Comparison of ENCODE assay signal across 30 cellular contexts in the genomic region with DNA sequence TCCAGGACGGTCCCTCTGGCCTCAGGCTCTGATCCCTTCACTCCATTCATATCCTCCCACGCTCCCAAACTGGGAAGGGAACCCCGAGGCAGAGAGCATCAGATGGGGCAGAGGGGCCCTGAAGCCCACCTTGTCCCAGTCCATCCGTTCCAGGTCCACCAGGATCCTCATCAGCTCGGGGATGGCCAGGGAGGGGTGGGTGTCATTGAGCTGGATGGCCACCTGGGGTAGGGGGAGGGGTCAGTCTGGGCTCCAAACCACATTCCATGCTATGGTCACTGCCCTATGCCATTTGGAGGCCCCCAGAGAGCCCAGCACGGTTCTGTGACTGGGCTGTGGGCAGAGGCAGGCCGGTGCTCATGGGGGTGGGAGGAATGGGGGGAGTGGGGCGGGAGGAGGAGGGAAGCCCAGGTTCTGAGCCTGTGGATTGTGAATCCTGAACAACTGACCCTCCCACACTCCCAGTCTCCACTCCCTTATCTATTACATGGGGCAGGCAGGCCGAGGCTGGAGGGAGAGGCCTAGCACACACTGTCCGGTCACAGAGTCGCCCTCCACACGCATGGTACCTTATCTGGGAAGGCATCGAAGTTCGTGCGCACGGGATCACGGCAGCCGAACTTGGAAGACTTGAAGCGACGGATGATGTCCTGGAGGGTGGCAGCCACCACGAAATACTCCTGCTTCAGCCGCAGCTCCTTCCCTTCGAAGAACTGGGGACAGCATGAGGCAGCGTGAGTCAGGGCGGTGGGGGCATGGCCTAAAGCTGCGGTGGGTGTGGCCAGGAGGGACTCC. TPM values are rescaled to one million over a fixed set of nuclear protein-coding genes. Genes with fewer than 3 reads are reported as not detected.
A peak's percentile ranks its signal among the peaks of the same experiment; 100 is the strongest.
DNase-seq lines count a peak whose midpoint lies in the region; ATAC-seq, FAIRE-seq and TF ChIP-seq lines count a peak whose summit lies in the region.
"Had no signal": no experiment of that assay in that cellular context is flagged by ENCODE, and none has a peak within 500 bp of the region (broad histone marks: within the 10 kb centered on the region; RNA-seq: fewer than 3 reads in every experiment).

No MANE protein-coding gene starts in this region.

- H3K18ac ChIP-seq in H1 (ENCODE audit: extremely low read depth, low read length) (peak overlapping the region; percentile 43; the same call in 1 of the 2 replicates), neuronal stem cell (ENCODE audit: low read length) (peak overlapping the region; percentile 67)

- ATAC-seq in Right ventricle myocardium inferior = no peak
- ATAC-seq in heart right ventricle = no peak
- no peak for ATAC-seq in upper lobe of right lung
- ATAC-seq in HG03460 (IDR thresholded peaks at IDR 0.05; ENCODE audit: unreplicated experiment) = no peak
- ATAC-seq: activated CD4-positive, CD25-positive, alpha-beta regulatory T cell treated with anti-CD3 and anti-CD28 coated beads, Interleukin-2, amount 50 U/mL, for 24 hours; activated T-helper 17 cell treated with anti-CD3 and anti-CD28 coated beads, Interleukin-2, amount 50 U/mL, for 72 hours; mucosa of descending colon; natural killer cell had no signal

- no peak overlapping the region for H2AFZ ChIP-seq in H1 (ENCODE audit: low read length)
- H2AFZ ChIP-seq in neuronal stem cell (ENCODE audit: low read length) = no peak overlapping the region

- no peak overlapping the region; the same call in 1 of the 2 replicates for H4K8ac ChIP-seq in H1 (ENCODE audit: extremely low read depth, insufficient read depth, low read length)
- H4K8ac ChIP-seq in neuronal stem cell (ENCODE audit: low read depth, low read length) = peak overlapping the region; percentile 45

- FAIRE-seq in H1 (lab: Jason Lieb, UNC) = no peak
- FAIRE-seq: A204.1, islet of Langerhans had no signal

- H2BK15ac ChIP-seq in H1 (ENCODE audit: low read length) (peak overlapping the region; percentile 72; the same call in 1 of the 2 replicates), neuronal stem cell (ENCODE audit: low read length) (peak overlapping the region; percentile 85)

- no peaks in the 10 kb centered on the region for H3K23me2 ChIP-seq in H1 (ENCODE audit: low read depth, low read length)

- H3K4me3 ChIP-seq in heart right ventricle (no peak overlapping the region), H1 (ENCODE audit: extremely low read depth in 1 of 4, insufficient read depth in 2 of 4, low read depth in 3 of 4, low read length in 4 of 4) (no peak overlapping the region), neuronal stem cell (ENCODE audit: low read length in 2 of 2) (no peak overlapping the region), upper lobe of right lung (no peak overlapping the region)
- H3K4me3 ChIP-seq: breast epithelium, lower lobe of right lung, mucosa of descending colon, skin epidermis, uterus had no signal

- H3K4me1 ChIP-seq in heart right ventricle (peaks cover 0 to 25% (median 5%) of the 10 kb centered on the region in 9 donors), H1 (replicated peaks in 1 of 4; ENCODE audit: control insufficient read depth in 3 of 4, insufficient read depth in 4 of 4, low read length in 3 of 4) (peaks cover 0 to 15% (median 7%) of the 10 kb centered on the region in 4 experiments; a peak in 6 of 7 replicates), neuronal stem cell (ENCODE audit: control insufficient read depth in 2 of 2, insufficient read depth in 1 of 2, low read depth in 1 of 2, low read length in 2 of 2) (peaks cover 5 to 22% of the 10 kb centered on the region in 2 donors), upper lobe of right lung (no peaks in the 10 kb centered on the region)
- H3K4me1 ChIP-seq: breast epithelium, uterus had no signal

- H3K79me2 ChIP-seq in H1 (ENCODE audit: control insufficient read depth in 1 of 2, insufficient read depth in 2 of 2, low read length in 2 of 2) = no peaks in the 10 kb centered on the region

- H2BK5ac ChIP-seq in H1 (ENCODE audit: low read depth, low read length) (0 out of 2 replicates have a peak overlapping the region, but pooled peaks have one; percentile 49), neuronal stem cell (ENCODE audit: low read length) (no peak overlapping the region)

- H3K4ac ChIP-seq in H1 (replicated peaks; ENCODE audit: insufficient read length, low read depth, low read length) (no peak overlapping the region), neuronal stem cell (ENCODE audit: low read length) (no peak overlapping the region)

- CTCF ChIA-PET in H1 (lab: Charles Lee; ENCODE audit: partially characterized antibody) = interaction anchor here (0.5 to 23.7 kb wide), 5 partner anchors 9 to 502 kb away, joined by 3 to 376 read pairs (median 3); partner anchors contain the start of genes PYGM, RASGRP2 and SF1

- H4K5ac ChIP-seq in H1 (ENCODE audit: insufficient read length, low read depth, low read length) = no peak overlapping the region

- H3K9me3 ChIP-seq in heart right ventricle (no peaks in the 10 kb centered on the region), H1 (ENCODE audit: insufficient read depth in 2 of 2, low read depth in 1 of 2, low read length in 1 of 2) (no peaks in the 10 kb centered on the region), neuronal stem cell (replicated peaks in 1 of 2; ENCODE audit: control insufficient read depth in 2 of 2, insufficient read depth in 1 of 2, low read depth in 1 of 2, low read length in 2 of 2) (no peaks in the 10 kb centered on the region), upper lobe of right lung (no peaks in the 10 kb centered on the region)
- H3K9me3 ChIP-seq: breast epithelium, lower lobe of right lung, mucosa of descending colon, uterus had no signal

- no peak overlapping the region; the same call in 1 of the 2 replicates for H2BK20ac ChIP-seq in H1 (ENCODE audit: low read length)

- H2AK5ac ChIP-seq in H1 (ENCODE audit: low read depth, low read length) = no peak overlapping the region
- peak overlapping the region; percentile 90 for H2AK5ac ChIP-seq in neuronal stem cell (ENCODE audit: low read depth, low read length)

- no peak for TF ChIP-seq POLR2A in H1 (IDR thresholded peaks at IDR 0.05; ENCODE audit: control extremely low read depth in 1 of 2, low read depth in 2 of 2, low read length in 2 of 2)

- no peaks in the 10 kb centered on the region for H3K79me1 ChIP-seq in H1 (ENCODE audit: low read depth, low read length)
- peaks cover 4% of the 10 kb centered on the region for H3K79me1 ChIP-seq in neuronal stem cell (ENCODE audit: low read depth, low read length)

- POLR2A ChIA-PET in H1 (lab: Charles Lee; ENCODE audit: partially characterized antibody) = interaction anchor here (29.2 to 42.9 kb wide), 2 partner anchors 5 to 11 kb away, joined by 1087 read pairs; partner anchors contain the start of genes PYGM, RASGRP2 and SF1

- intact Hi-C loops in Right ventricle myocardium inferior (cut with DNase I) (no loop called here), heart right ventricle (cut with DNase I) (no loop called here), upper lobe of right lung (cut with DNase I) (no loop called here)

- 83 to 84% methylated on average over 26 of the region's 26 CpGs for WGBS in heart right ventricle, 2 donors
- WGBS in H1 (ENCODE audit: extremely low coverage in 1 of 2, insufficient coverage in 1 of 2, insufficient read length in 1 of 2, insufficient replicate concordance in 2 of 2, low coverage in 1 of 2, low lambda C conversion rate in 2 of 2, missing lambda C conversion rate in 1 of 2), 2 experiments = 89% methylated on average over 25 of the region's 26 CpGs; no CpG with 5 or more reads in 1 of the 2 experiments
- no CpG with 5 or more reads among the region's 26 CpGs for WGBS in neuronal stem cell (ENCODE audit: extremely low coverage in 2 of 2, insufficient read length in 2 of 2, insufficient replicate concordance in 1 of 2), 2 donors

- DNase-seq in Right ventricle myocardium inferior (ENCODE audit: missing footprints) (peak; percentile 60), heart right ventricle (no peak), H1 (ENCODE audit: low read depth in 1 of 2, low spot score in 2 of 2) (no peak), neuronal stem cell (ENCODE audit: low spot score) (no peak), upper lobe of right lung (peak; percentile 55), COLO668 (lab: John Stamatoyannopoulos, UW; ENCODE audit: unreplicated experiment) (no peak), C1 segment of cervical spinal cord (lab: John Stamatoyannopoulos, UW) (no peak)
- DNase-seq: activated CD4-positive, alpha-beta memory T cell treated with anti-CD3 and anti-CD28 coated beads, Interleukin-2, amount 10 ng/mL, durations not matched to agents 7 days and 5 days; activated CD8-positive, alpha-beta memory T cell treated with anti-CD3 and anti-CD28 coated beads, Interleukin-2, amount 50 U/mL, for 4 hours; activated naive CD4-positive, alpha-beta T cell treated with anti-CD3 and anti-CD28 coated beads, Interleukin-2, amount 50 U/mL, for 16 hours; AML-193; lower lobe of right lung; natural killer cell; NCI-H187; NCI-H2171 treated with DMSO at 0.1 percent for 48 hours; NCI-H510A; occipital lobe; stimulated activated naive CD4-positive, alpha-beta T cell treated with Interleukin-2 at 50 U/mL for 16 hours; T-helper 2 cell; uterus had no signal

- H3K27me3 ChIP-seq in heart right ventricle (no peaks in the 10 kb centered on the region), H1 (replicated peaks in 1 of 4; ENCODE audit: control insufficient read depth in 3 of 4, extremely low read depth in 1 of 4, insufficient read depth in 3 of 4, low read length in 3 of 4) (no peaks in the 10 kb centered on the region), neuronal stem cell (ENCODE audit: control insufficient read depth in 3 of 3, insufficient read depth in 3 of 3, low read depth in 1 of 3, low read length in 3 of 3) (no peaks in the 10 kb centered on the region), upper lobe of right lung (no peaks in the 10 kb centered on the region)
- H3K27me3 ChIP-seq: breast epithelium, uterus had no signal

- H3K56ac ChIP-seq in H1 (replicated peaks; ENCODE audit: insufficient read length, low read depth, low read length) = no peak overlapping the region

- no peak overlapping the region for H2BK120ac ChIP-seq in H1 (replicated peaks; ENCODE audit: low read depth, low read length)
- peak overlapping the region; percentile 87 for H2BK120ac ChIP-seq in neuronal stem cell (ENCODE audit: low read depth, low read length)

- TF ChIP-seq CTCF in heart right ventricle (IDR thresholded peaks at IDR 0.05) (no peak), H1 (IDR thresholded peaks at IDR 0.05; ENCODE audit: control extremely low read depth in 1 of 3, insufficient read depth in 1 of 3, low read depth in 1 of 3, low read length in 3 of 3) (no peak), upper lobe of right lung (IDR thresholded peaks at IDR 0.05) (no peak)

- H3K36me3 ChIP-seq in heart right ventricle = peaks cover 0 to 44% (median 10%) of the 10 kb centered on the region in 9 donors
- H3K36me3 ChIP-seq in H1 (ENCODE audit: control insufficient read depth in 2 of 4, insufficient read depth in 4 of 4, low read length in 3 of 4) = no peaks in the 10 kb centered on the region; a peak in 1 of 8 replicates
- no peaks in the 10 kb centered on the region for H3K36me3 ChIP-seq in neuronal stem cell (replicated peaks in 1 of 2; ENCODE audit: control insufficient read depth in 2 of 2, insufficient read depth in 2 of 2, low read length in 2 of 2)
- H3K36me3 ChIP-seq in upper lobe of right lung = no peaks in the 10 kb centered on the region
- H3K36me3 ChIP-seq: breast epithelium, lower lobe of right lung, uterus had no signal

- H3K4me2 ChIP-seq in H1 (ENCODE audit: insufficient read depth in 1 of 2, low read depth in 2 of 2, low read length in 2 of 2) (no peak overlapping the region), neuronal stem cell (ENCODE audit: insufficient read depth, low read length, poor library complexity, severe bottlenecking) (no peak overlapping the region)

- TF ChIP-seq RAD21 in H1 (IDR thresholded peaks at IDR 0.05 in 1 of 2, conservative IDR thresholded peaks at IDR 0.05 in 1 of 2; ENCODE audit: low read depth in 2 of 2, low read length in 2 of 2) = no peak

- no peak overlapping the region for H3K14ac ChIP-seq in H1 (ENCODE audit: insufficient read length)
- peak overlapping the region; percentile 21 for H3K14ac ChIP-seq in neuronal stem cell (ENCODE audit: low read length)

- no peak overlapping the region for H3K27ac ChIP-seq in heart right ventricle
- no peak overlapping the region for H3K27ac ChIP-seq in H1 (ENCODE audit: low read depth, low read length)
- H3K27ac ChIP-seq in neuronal stem cell (replicated peaks; ENCODE audit: low read length) = no peak overlapping the region
- no peak overlapping the region for H3K27ac ChIP-seq in upper lobe of right lung
- H3K27ac ChIP-seq: breast epithelium, lower lobe of right lung, skin epidermis, uterus had no signal

- peak overlapping the region; percentile 44; the same call in 1 of the 2 replicates for H2BK12ac ChIP-seq in H1 (ENCODE audit: low read depth, low read length)
- peak overlapping the region; percentile 90 for H2BK12ac ChIP-seq in neuronal stem cell (ENCODE audit: low read length)

- H4K91ac ChIP-seq in H1 (replicated peaks; ENCODE audit: insufficient read length, low read length) = peak overlapping the region; percentile 80
- no peak overlapping the region for H4K91ac ChIP-seq in neuronal stem cell (ENCODE audit: low read depth, low read length, poor library complexity)

- H3K23ac ChIP-seq in H1 (ENCODE audit: insufficient read length) = no peak overlapping the region
- peak overlapping the region; percentile 65 for H3K23ac ChIP-seq in neuronal stem cell (ENCODE audit: low read depth, low read length, poor library complexity)

- H3K9ac ChIP-seq in H1 (replicated peaks in 1 of 4; ENCODE audit: extremely low read depth in 1 of 4, low read depth in 3 of 4, low read length in 3 of 4) (no peak overlapping the region), neuronal stem cell (ENCODE audit: low read depth, low read length, poor library complexity) (peak overlapping the region; percentile 13)

- no peaks in the 10 kb centered on the region for H4K20me1 ChIP-seq in H1 (replicated peaks in 1 of 2; ENCODE audit: control insufficient read depth in 1 of 2, insufficient read depth in 2 of 2, low read length in 2 of 2)

- no peak for TF ChIP-seq EP300 in H1 (IDR thresholded peaks at IDR 0.05; ENCODE audit: borderline replicate concordance in 1 of 2, low read depth in 2 of 2, low read length in 2 of 2)

RNA-seq across cellular contexts. Expression of gene PYGM, which starts 5.5 kb away (rescaled TPM):
- total RNA-seq in Right ventricle myocardium inferior (179 TPM), heart right ventricle (100 to 1,000 TPM in 8 of 10 donors, 10 to 100 TPM in 2; 76.8 to 249 (median 132) TPM), upper lobe of right lung (2.0 TPM)
- polyA plus RNA-seq in heart right ventricle (10 to 100 TPM; 11.3 to 90.1 TPM), H1 (2011; rRNA removed) (10.0 and 15.2 TPM in 2 replicates)
- total RNA-seq in H1 (2021; fragmentation: NEBNext Ultra II Directional; extraction: Animal tissue kit (Norgen Biotek cat#: 25700)) = 9.6 and 9.7 TPM in 2 replicates
- 10.4 TPM for polyA plus RNA-seq in H1 (2011; cell fraction: cytosol; rRNA removed)
- 20.9 TPM for polyA plus RNA-seq in H1 (2011; cell fraction: nucleus; rRNA removed)
- polyA plus RNA-seq in H1 (2012, experiment 1 of 2) = 9.2 to 15.4 TPM (median 13.0 TPM) in 4 replicates
- polyA plus RNA-seq in H1 (2012, experiment 2 of 2) = 11.5 TPM
- polyA plus RNA-seq in H1 (2013, experiment 1 of 2) = 6.9 TPM
- polyA plus RNA-seq in H1 (2013, experiment 2 of 2) = 6.3 TPM
- polyA minus RNA-seq in H1 (2011; rRNA and poly(A)+ RNA removed) = 13.2 and 16.4 TPM in 2 replicates
- polyA minus RNA-seq in H1 (2011; cell fraction: cytosol; rRNA and poly(A)+ RNA removed) = 12.3 TPM
- polyA minus RNA-seq in H1 (2011; cell fraction: nucleus; rRNA and poly(A)+ RNA removed) = 5.4 TPM
- 1.3 TPM for polyA plus RNA-seq in neuronal stem cell (2013, experiment 1 of 2)
- polyA plus RNA-seq in neuronal stem cell (2013, experiment 2 of 2) = 1.3 TPM

RNA-seq across cellular contexts. Expression of gene RASGRP2, which starts 10.4 kb away (rescaled TPM):
- total RNA-seq in Right ventricle myocardium inferior = 46.8 TPM
- 10 to 100 TPM; 18.9 to 49.8 (median 25.4) TPM for total RNA-seq in heart right ventricle
- polyA plus RNA-seq in heart right ventricle = 100 to 1,000 TPM in 1 of 2 donors, 10 to 100 TPM in 1; 31.3 to 128 TPM
- total RNA-seq in H1 (2021; fragmentation: NEBNext Ultra II Directional; extraction: Animal tissue kit (Norgen Biotek cat#: 25700)) = 37.9 and 40.6 TPM in 2 replicates
- polyA plus RNA-seq in H1 (2011; rRNA removed) = 45.7 and 50.4 TPM in 2 replicates
- 41.1 TPM for polyA plus RNA-seq in H1 (2011; cell fraction: cytosol; rRNA removed)
- polyA plus RNA-seq in H1 (2011; cell fraction: nucleus; rRNA removed) = 127 TPM
- 30.1 to 58.0 TPM (median 54.6 TPM) in 4 replicates for polyA plus RNA-seq in H1 (2012, experiment 1 of 2)
- 31.1 TPM for polyA plus RNA-seq in H1 (2012, experiment 2 of 2)
- polyA plus RNA-seq in H1 (2013, experiment 1 of 2) = 33.0 TPM
- 34.6 TPM for polyA plus RNA-seq in H1 (2013, experiment 2 of 2)
- 14.8 and 18.9 TPM in 2 replicates for polyA minus RNA-seq in H1 (2011; rRNA and poly(A)+ RNA removed)
- 12.3 TPM for polyA minus RNA-seq in H1 (2011; cell fraction: cytosol; rRNA and poly(A)+ RNA removed)
- 24.8 TPM for polyA minus RNA-seq in H1 (2011; cell fraction: nucleus; rRNA and poly(A)+ RNA removed)
- 1.3 TPM for polyA plus RNA-seq in neuronal stem cell (2013, experiment 1 of 2)
- polyA plus RNA-seq in neuronal stem cell (2013, experiment 2 of 2) = 1.4 TPM
- total RNA-seq in upper lobe of right lung = 27.6 TPM
- total RNA-seq: HT1080 had no signal

RNA-seq across cellular contexts. Expression of gene SF1, which starts 24.0 kb away (rescaled TPM):
- 172 TPM for total RNA-seq in Right ventricle myocardium inferior
- 100 to 1,000 TPM; 149 to 201 (median 165) TPM for total RNA-seq in heart right ventricle
- polyA plus RNA-seq in heart right ventricle = 10 to 100 TPM; 45.6 to 91.1 TPM
- total RNA-seq in H1 (2021; fragmentation: NEBNext Ultra II Directional; extraction: Animal tissue kit (Norgen Biotek cat#: 25700)) = 353 and 365 TPM in 2 replicates
- 72.7 and 110 TPM in 2 replicates for polyA plus RNA-seq in H1 (2011; rRNA removed)
- 70.0 TPM for polyA plus RNA-seq in H1 (2011; cell fraction: cytosol; rRNA removed)
- polyA plus RNA-seq in H1 (2011; cell fraction: nucleus; rRNA removed) = 197 TPM
- polyA plus RNA-seq in H1 (2012, experiment 1 of 2) = 259 to 328 TPM (median 273 TPM) in 4 replicates
- 150 TPM for polyA plus RNA-seq in H1 (2012, experiment 2 of 2)
- 194 TPM for polyA plus RNA-seq in H1 (2013, experiment 1 of 2)
- polyA plus RNA-seq in H1 (2013, experiment 2 of 2) = 181 TPM
- 75.9 and 88.7 TPM in 2 replicates for polyA minus RNA-seq in H1 (2011; rRNA and poly(A)+ RNA removed)
- polyA minus RNA-seq in H1 (2011; cell fraction: cytosol; rRNA and poly(A)+ RNA removed) = 107 TPM
- polyA minus RNA-seq in H1 (2011; cell fraction: nucleus; rRNA and poly(A)+ RNA removed) = 210 TPM
- polyA plus RNA-seq in neuronal stem cell (2013, experiment 1 of 2) = 214 TPM
- polyA plus RNA-seq in neuronal stem cell (2013, experiment 2 of 2) = 215 TPM
- 294 TPM for total RNA-seq in upper lobe of right lung

RNA-seq across cellular contexts. Expression of gene NRXN2, which starts 31.3 kb away (rescaled TPM):
- total RNA-seq in Right ventricle myocardium inferior (1.9 TPM), heart right ventricle (1 to 10 TPM in 6 of 10 donors, under 1 TPM in 4; 0.81 to 5.5 (median 1.4) TPM), upper lobe of right lung (0.72 TPM)
- polyA plus RNA-seq in heart right ventricle (1 to 10 TPM in 1 of 2 donors, under 1 TPM in 1; 0.45 to 1.8 TPM), H1 (2011; rRNA removed) (1.3 and 5.7 TPM in 2 replicates)
- total RNA-seq in H1 (2021; fragmentation: NEBNext Ultra II Directional; extraction: Animal tissue kit (Norgen Biotek cat#: 25700)) = 11.4 and 11.5 TPM in 2 replicates
- polyA plus RNA-seq in H1 (2011; cell fraction: cytosol; rRNA removed) = 2.4 TPM
- polyA plus RNA-seq in H1 (2011; cell fraction: nucleus; rRNA removed) = 7.0 TPM
- 6.8 to 12.4 TPM (median 9.6 TPM) in 4 replicates for polyA plus RNA-seq in H1 (2012, experiment 1 of 2)
- 4.9 TPM for polyA plus RNA-seq in H1 (2012, experiment 2 of 2)
- polyA plus RNA-seq in H1 (2013, experiment 1 of 2) = 11.2 TPM
- 12.9 TPM for polyA plus RNA-seq in H1 (2013, experiment 2 of 2)
- polyA minus RNA-seq in H1 (2011; rRNA and poly(A)+ RNA removed) = 10.7 and 12.0 TPM in 2 replicates
- 8.7 TPM for polyA minus RNA-seq in H1 (2011; cell fraction: cytosol; rRNA and poly(A)+ RNA removed)
- polyA minus RNA-seq in H1 (2011; cell fraction: nucleus; rRNA and poly(A)+ RNA removed) = 10.3 TPM
- 33.3 TPM for polyA plus RNA-seq in neuronal stem cell (2013, experiment 1 of 2)
- polyA plus RNA-seq in neuronal stem cell (2013, experiment 2 of 2) = 33.6 TPM
- polyA plus RNA-seq: CD4-positive, alpha-beta memory T cell had no signal

RNA-seq across cellular contexts. Expression of gene MAP4K2, which starts 48.7 kb away (rescaled TPM):
- 11.3 TPM for total RNA-seq in Right ventricle myocardium inferior
- 10 to 100 TPM in 2 of 10 donors, 1 to 10 TPM in 8; 4.6 to 11.3 (median 8.1) TPM for total RNA-seq in heart right ventricle
- 10 to 100 TPM in 1 of 2 donors, 1 to 10 TPM in 1; 7.8 to 19.9 TPM for polyA plus RNA-seq in heart right ventricle
- 20.7 and 24.0 TPM in 2 replicates for total RNA-seq in H1 (2021; fragmentation: NEBNext Ultra II Directional; extraction: Animal tissue kit (Norgen Biotek cat#: 25700))
- 20.1 and 25.3 TPM in 2 replicates for polyA plus RNA-seq in H1 (2011; rRNA removed)
- 22.2 TPM for polyA plus RNA-seq in H1 (2011; cell fraction: cytosol; rRNA removed)
- 54.2 TPM for polyA plus RNA-seq in H1 (2011; cell fraction: nucleus; rRNA removed)
- 14.0 to 19.1 TPM (median 15.9 TPM) in 4 replicates for polyA plus RNA-seq in H1 (2012, experiment 1 of 2)
- 12.9 TPM for polyA plus RNA-seq in H1 (2012, experiment 2 of 2)
- 11.2 TPM for polyA plus RNA-seq in H1 (2013, experiment 1 of 2)
- 12.0 TPM for polyA plus RNA-seq in H1 (2013, experiment 2 of 2)
- 18.5 and 20.3 TPM in 2 replicates for polyA minus RNA-seq in H1 (2011; rRNA and poly(A)+ RNA removed)
- 11.0 TPM for polyA minus RNA-seq in H1 (2011; cell fraction: cytosol; rRNA and poly(A)+ RNA removed)
- polyA minus RNA-seq in H1 (2011; cell fraction: nucleus; rRNA and poly(A)+ RNA removed) = 11.6 TPM
- 11.1 TPM for polyA plus RNA-seq in neuronal stem cell (2013, experiment 1 of 2)
- polyA plus RNA-seq in neuronal stem cell (2013, experiment 2 of 2) = 11.6 TPM
- 28.9 TPM for total RNA-seq in upper lobe of right lung

Comparison
In these comparisons a context has a peak if more than half of its experiments do, and no peak if none do; other contexts are left out.
1. DNase-seq: peak in Right ventricle myocardium inferior (single experiment) and upper lobe of right lung (single experiment); none in heart right ventricle (0 of 2), H1 (0 of 2), neuronal stem cell (single experiment), COLO668 (single experiment) and C1 segment of cervical spinal cord (0 of 14).